In genomic region chr1:8063298-8064068, GRCh38 we compare ENCODE assay signal across 24 cellular contexts. TPM values are rescaled to one million over a fixed set of nuclear protein-coding genes. Genes with fewer than 3 reads are reported as not detected.
DNase-seq lines count a peak whose midpoint lies in the region; ATAC-seq, FAIRE-seq and TF ChIP-seq lines count a peak whose summit lies in the region.
"Had no signal": no experiment of that assay in that cellular context is flagged by ENCODE, and none has a peak within 500 bp of the region (broad histone marks: within the 10 kb centered on the region; RNA-seq: fewer than 3 reads in every experiment).

No MANE protein-coding gene starts in this region.

- H3K79me2 ChIP-seq in ACC112 (ENCODE audit: control insufficient read depth, insufficient read depth, low read length, unreplicated experiment) (no peaks in the 10 kb centered on the region), HepG2 (ENCODE audit: insufficient read depth, low read length) (no peaks in the 10 kb centered on the region)

- H3K9me3 ChIP-seq in RWPE2 (ENCODE audit: severe bottlenecking): no peaks in the 10 kb centered on the region
- H3K9me3 ChIP-seq in HepG2 (ENCODE audit: low read length): no peaks in the 10 kb centered on the region
- H3K9me3 ChIP-seq in sigmoid colon: no peaks in the 10 kb centered on the region
- H3K9me3 ChIP-seq in Caco-2: no peaks in the 10 kb centered on the region
- H3K9me3 ChIP-seq: esophagus squamous epithelium, SK-N-SH, upper lobe of right lung had no signal

- peak overlapping the region; percentile 62 for H2AFZ ChIP-seq in ACC112 (ENCODE audit: low read length, unreplicated experiment)
- H2AFZ ChIP-seq in HepG2 (ENCODE audit: low read length): no peak overlapping the region

- no peak for ATAC-seq in RWPE2 (ENCODE audit: low read depth)
- no peak for ATAC-seq in HepG2
- ATAC-seq: natural killer cell treated with Interleukin-12 subunit alpha and Interleukin-12 subunit beta and Interleukin-15 and Interleukin-18, amount 100 ng/mL, for 72 hours; upper lobe of right lung had no signal

- intact Hi-C loops in HepG2 (cut with micrococcal nuclease; ENCODE audit: unreplicated experiment): no loop called here
- intact Hi-C loops in sigmoid colon (cut with DNase I): no loop called here
- intact Hi-C loops in Caco-2 (cut with micrococcal nuclease; ENCODE audit: unreplicated experiment): no loop called here

- WGBS in HepG2 (ENCODE audit: low lambda C conversion rate): 95% methylated on average over 7 of the region's 7 CpGs
- 68 to 73% methylated on average over 7 of the region's 7 CpGs for WGBS in sigmoid colon, 2 donors

- CTCF ChIA-PET in HepG2 (lab: Yijun Ruan, JAX; ENCODE audit: low intra/inter-chr PET ratio, low total read pairs): no interaction called here
- CTCF ChIA-PET in Caco-2 (lab: Charles Lee): interaction anchor here (0.6 kb wide), 1 partner anchor 1887 kb away, joined by 10 read pairs; no protein-coding TSS in a partner anchor

- no peak overlapping the region for H3K27ac Mint-ChIP-seq in Caco-2 (ENCODE audit: unreplicated experiment)
- H3K27ac Mint-ChIP-seq: activated CD4-positive, alpha-beta memory T cell treated with anti-CD3 and anti-CD28 coated beads, Interleukin-2, amount 10 ng/mL, durations not matched to agents 7 days and 5 days; brain; natural killer cell treated with Interleukin-12 subunit alpha and Interleukin-12 subunit beta and Interleukin-15 and Interleukin-18, amount 100 ng/mL, for 72 hours had no signal

- no peaks in the 10 kb centered on the region for H4K20me1 ChIP-seq in HepG2 (ENCODE audit: insufficient read depth, low read length)

- no peak for TF ChIP-seq RAD21 in HepG2 (CRISPR knock-in tag; IDR thresholded peaks at IDR 0.05)

- no peak for TF ChIP-seq EP300 in HepG2 (IDR thresholded peaks at IDR 0.05; ENCODE audit: low read depth in 2 of 2, low read length in 2 of 2)
- TF ChIP-seq EP300 in HepG2 (CRISPR knock-in tag; IDR thresholded peaks at IDR 0.05; ENCODE audit: borderline replicate concordance): no peak
- TF ChIP-seq EP300 in sigmoid colon (IDR thresholded peaks at IDR 0.05): no peak

- H3K27me3 ChIP-seq in ACC112 (ENCODE audit: insufficient read depth, low read length) (no peaks in the 10 kb centered on the region), RWPE2 (ENCODE audit: insufficient read depth, poor library complexity, severe bottlenecking) (no peaks in the 10 kb centered on the region), HepG2 (ENCODE audit: control insufficient read depth in 1 of 2, insufficient read depth in 2 of 2, low read length in 2 of 2) (no peaks in the 10 kb centered on the region), sigmoid colon (no peaks in the 10 kb centered on the region), Caco-2 (replicated peaks; ENCODE audit: control insufficient read depth, insufficient read depth, low read length) (no peaks in the 10 kb centered on the region)
- H3K27me3 ChIP-seq: esophagus squamous epithelium, upper lobe of right lung had no signal

- TF ChIP-seq CTCF in RWPE2 (IDR thresholded peaks at IDR 0.05; ENCODE audit: poor library complexity, severe bottlenecking) (no peak), HepG2 (CRISPR knock-in tag; IDR thresholded peaks at IDR 0.05) (no peak), sigmoid colon (IDR thresholded peaks at IDR 0.05) (no peak), Caco-2 (IDR thresholded peaks at IDR 0.05; ENCODE audit: insufficient read depth in 1 of 2, low read depth in 1 of 2, low read length in 1 of 2, severe bottlenecking in 1 of 2, unreplicated experiment in 1 of 2) (no peak)

- DNase-seq in RWPE2 (ENCODE audit: low spot score): no peak
- no peak for DNase-seq in HepG2 (ENCODE audit: low spot score)
- DNase-seq in sigmoid colon: no peak
- DNase-seq in Caco-2: no peak
- DNase-seq in DMS153 treated with DMSO at 0.1 percent for 48 hours (lab: John Stamatoyannopoulos, UW; ENCODE audit: unreplicated experiment): no peak
- no peak for DNase-seq in DMS53 (lab: John Stamatoyannopoulos, UW)
- no peak for DNase-seq in activated CD4-positive, alpha-beta T cell treated with anti-CD3 and anti-CD28 coated beads, Interleukin-2, amount 50 U/mL, for 48 hours
- DNase-seq: activated CD4-positive, alpha-beta memory T cell treated with anti-CD3 and anti-CD28 coated beads, Interleukin-2, amount 10 ng/mL, durations not matched to agents 7 days and 5 days; activated gamma-delta T cell treated with Interleukin-2 at 50 U/mL for 16 hours; esophagus squamous epithelium; mesendoderm; NCI-H1105; NCI-H2081; posterior cingulate gyrus; SK-N-SH; stimulated activated naive CD4-positive, alpha-beta T cell treated with Interleukin-2 at 50 U/mL for 16 hours; upper lobe of right lung had no signal

- no peaks in the 10 kb centered on the region for H3K27me3 Mint-ChIP-seq in Caco-2 (ENCODE audit: insufficient read depth, unreplicated experiment)

- H3K4me1 ChIP-seq in ACC112 (ENCODE audit: control insufficient read depth, insufficient read depth, low read length, unreplicated experiment) (peaks cover 23% of the 10 kb centered on the region), RWPE2 (ENCODE audit: insufficient read depth, poor library complexity, severe bottlenecking) (peaks cover 29% of the 10 kb centered on the region), HepG2 (ENCODE audit: insufficient read depth, low read length) (peaks cover 18% of the 10 kb centered on the region), sigmoid colon (peaks cover 0 to 41% (median 33%) of the 10 kb centered on the region in 4 donors), Caco-2 (peaks cover 27% of the 10 kb centered on the region)

- H3K27ac ChIP-seq in ACC112 (ENCODE audit: low read depth, low read length): no peak overlapping the region
- H3K27ac ChIP-seq in RWPE2 (ENCODE audit: poor library complexity, severe bottlenecking): peak overlapping the region; percentile 95
- no peak overlapping the region for H3K27ac ChIP-seq in HepG2 (ENCODE audit: extremely low read length, insufficient read depth, low read length)
- H3K27ac ChIP-seq in sigmoid colon: peak overlapping the region; percentile 21 to 79 (median 60)
- H3K27ac ChIP-seq: C4-2B, skin epidermis, upper lobe of right lung had no signal

- H3K9me3 Mint-ChIP-seq in Caco-2 (ENCODE audit: unreplicated experiment): peaks cover 16% of the 10 kb centered on the region
- H3K9me3 Mint-ChIP-seq: activated CD4-positive, alpha-beta memory T cell treated with anti-CD3 and anti-CD28 coated beads, Interleukin-2, amount 10 ng/mL, durations not matched to agents 7 days and 5 days; natural killer cell treated with Interleukin-12 subunit alpha and Interleukin-12 subunit beta and Interleukin-15 and Interleukin-18, amount 100 ng/mL, for 72 hours had no signal

- no peak for FAIRE-seq in HepG2 (lab: Jason Lieb, UNC)
- FAIRE-seq: colon, D721Med had no signal

- BruUV-seq in HepG2 (replicated peaks; lab: Mats Ljungman, UMichigan) (no TSS peak), Caco-2 (replicated peaks; lab: Mats Ljungman, UMichigan) (no TSS peak)

- H3K36me3 ChIP-seq in ACC112 (ENCODE audit: insufficient read depth, low read length) (no peaks in the 10 kb centered on the region), RWPE2 (ENCODE audit: low read depth) (no peaks in the 10 kb centered on the region), HepG2 (replicated peaks in 1 of 2; ENCODE audit: control insufficient read depth in 1 of 2, insufficient read depth in 2 of 2, low read length in 2 of 2) (no peaks in the 10 kb centered on the region), sigmoid colon (no peaks in the 10 kb centered on the region), Caco-2 (ENCODE audit: control insufficient read depth, insufficient read depth, low read length) (no peaks in the 10 kb centered on the region)
- H3K36me3 ChIP-seq: esophagus squamous epithelium, upper lobe of right lung had no signal

- in situ Hi-C loops in HepG2 (cut with HindIII; ENCODE audit: extremely low pct_ligation_motif_present, low pct_unique_long_range_greater_than_20kb): no loop called here

- peaks cover 6% of the 10 kb centered on the region for H3K36me3 Mint-ChIP-seq in Caco-2 (ENCODE audit: insufficient read depth, unreplicated experiment)
- H3K36me3 Mint-ChIP-seq: brain; natural killer cell treated with Interleukin-12 subunit alpha and Interleukin-12 subunit beta and Interleukin-15 and Interleukin-18, amount 100 ng/mL, for 72 hours had no signal

- peaks cover 8% of the 10 kb centered on the region for H3K4me1 Mint-ChIP-seq in Caco-2 (ENCODE audit: low read depth, unreplicated experiment)
- H3K4me1 Mint-ChIP-seq: activated CD4-positive, alpha-beta memory T cell treated with anti-CD3 and anti-CD28 coated beads, Interleukin-2, amount 10 ng/mL, durations not matched to agents 7 days and 5 days; brain had no signal

- no peak overlapping the region for H3K9ac ChIP-seq in HepG2 (ENCODE audit: insufficient read depth, low read depth, low read length)
- H3K9ac ChIP-seq: SK-N-SH had no signal

- H3K4me3 ChIP-seq in ACC112 (ENCODE audit: low read depth, low read length) (no peak overlapping the region), RWPE2 (ENCODE audit: severe bottlenecking) (no peak overlapping the region), HepG2 (replicated peaks in 1 of 3; ENCODE audit: insufficient read depth in 1 of 3, low read depth in 2 of 3, low read length in 3 of 3) (no peak overlapping the region), sigmoid colon (no peak overlapping the region), Caco-2 (ENCODE audit: low read depth, low read length) (no peak overlapping the region)
- H3K4me3 ChIP-seq: esophagus squamous epithelium, skin epidermis, upper lobe of right lung had no signal

- POLR2A ChIA-PET in HepG2 (lab: Yijun Ruan, JAX): no interaction called here
- POLR2A ChIA-PET in Caco-2 (lab: Charles Lee): no interaction called here

- no peak overlapping the region for H3K4me2 ChIP-seq in HepG2 (ENCODE audit: low read depth, low read length)
- H3K4me2 ChIP-seq: SK-N-SH had no signal

- H3K4me3 Mint-ChIP-seq in Caco-2 (ENCODE audit: unreplicated experiment): no peak overlapping the region
- H3K4me3 Mint-ChIP-seq: activated CD4-positive, alpha-beta memory T cell treated with anti-CD3 and anti-CD28 coated beads, Interleukin-2, amount 10 ng/mL, durations not matched to agents 7 days and 5 days; brain; natural killer cell treated with Interleukin-12 subunit alpha and Interleukin-12 subunit beta and Interleukin-15 and Interleukin-18, amount 100 ng/mL, for 72 hours had no signal

- TF ChIP-seq POLR2A in HepG2 (IDR thresholded peaks at IDR 0.05; ENCODE audit: insufficient read depth in 1 of 2, low read depth in 2 of 2, low read length in 2 of 2) (no peak), sigmoid colon (IDR thresholded peaks at IDR 0.05) (no peak)

RNA-seq across cellular contexts. Expression of gene ERRFI1, which starts 37.4 kb away (rescaled TPM):
- total RNA-seq in HepG2 (2016; rRNA removed; fragmentation: Illumina TruSeq; extraction: Trizol) (84.4 and 99.5 TPM in 2 replicates), sigmoid colon (100 to 1,000 TPM in 2 of 4 donors, 10 to 100 TPM in 2; 81.1 to 131 (median 101) TPM), Caco-2 (2022) (37.2 and 40.9 TPM in 2 replicates)
- 16.2 and 17.9 TPM in 2 replicates for total RNA-seq in HepG2 (2016; cell fraction: cytosol; rRNA removed; fragmentation: Illumina TruSeq; extraction: Trizol; ENCODE audit: low read depth)
- total RNA-seq in HepG2 (2016; cell fraction: insoluble cytoplasmic fraction; rRNA removed; fragmentation: Illumina TruSeq; extraction: Trizol): 83.4 and 92.6 TPM in 2 replicates
- total RNA-seq in HepG2 (2016; cell fraction: membrane; rRNA removed; fragmentation: Illumina TruSeq; extraction: Trizol): 72.5 and 74.8 TPM in 2 replicates
- 61.8 and 73.3 TPM in 2 replicates for total RNA-seq in HepG2 (2016; cell fraction: nucleus; rRNA removed; fragmentation: Illumina TruSeq; extraction: Trizol)
- polyA plus RNA-seq in HepG2 (2011; rRNA removed) (634 and 753 TPM in 2 replicates), sigmoid colon (10 to 100 TPM; 28.4 to 45.3 (median 28.8) TPM)
- polyA plus RNA-seq in HepG2 (2011; cell fraction: cytosol; rRNA removed): 492 and 608 TPM in 2 replicates
- 300 and 467 TPM in 2 replicates for polyA plus RNA-seq in HepG2 (2011; cell fraction: nucleus; rRNA removed)
- 335 and 494 TPM in 2 replicates for polyA plus RNA-seq in HepG2 (2012)
- 8.7 and 10.5 TPM in 2 replicates for polyA plus RNA-seq in HepG2 (2016; cell fraction: cytosol; fragmentation: Illumina TruSeq; extraction: Trizol; ENCODE audit: low read depth)
- 102 and 107 TPM in 2 replicates for polyA plus RNA-seq in HepG2 (2016; cell fraction: insoluble cytoplasmic fraction; fragmentation: Illumina TruSeq; extraction: Trizol; ENCODE audit: low read depth)
- polyA plus RNA-seq in HepG2 (2016; cell fraction: membrane; fragmentation: Illumina TruSeq; extraction: Trizol; ENCODE audit: low read depth): 41.9 and 45.1 TPM in 2 replicates
- 110 and 117 TPM in 2 replicates for polyA plus RNA-seq in HepG2 (2016; cell fraction: nucleus; fragmentation: Illumina TruSeq; extraction: Trizol; ENCODE audit: insufficient read depth, low read depth)
- 6.9 and 217 TPM in 2 replicates for polyA minus RNA-seq in HepG2 (2011; rRNA and poly(A)+ RNA removed; ENCODE audit: low replicate concordance)
- polyA minus RNA-seq in HepG2 (2011; cell fraction: cytosol; rRNA and poly(A)+ RNA removed): 288 and 291 TPM in 2 replicates
- 228 and 458 TPM in 2 replicates for polyA minus RNA-seq in HepG2 (2011; cell fraction: nucleus; rRNA and poly(A)+ RNA removed)

Comparison
In these comparisons a context has a peak if more than half of its experiments do, and no peak if none do; other contexts are left out.
1. H3K27ac ChIP-seq: peak in RWPE2 (single experiment) and sigmoid colon (4 of 4); none in ACC112 (single experiment) and HepG2 (single experiment).